ENCODE assay signal across 12 cellular contexts in genomic region chr10:28331821-28332220, GRCh38. TPM values are rescaled to one million over a fixed set of nuclear protein-coding genes. Genes with fewer than 3 reads are reported as not detected.
DNase-seq lines count a peak whose midpoint lies in the region; ATAC-seq and TF ChIP-seq lines count a peak whose summit lies in the region.
"Had no signal": no experiment of that assay in that cellular context is flagged by ENCODE, and none has a peak within 500 bp of the region (broad histone marks: within the 10 kb centered on the region; RNA-seq: fewer than 3 reads in every experiment).

No MANE protein-coding gene starts in this region.

- TF ChIP-seq POLR2A in stomach (IDR thresholded peaks at IDR 0.05) = no peak

- peaks cover 91% of the 10 kb centered on the region for H3K4me1 Mint-ChIP-seq in activated T-cell treated with anti-CD3 and anti-CD28 coated beads, Interleukin-2, amount 50 U/mL, for 72 hours (ENCODE audit: low read depth)
- peaks cover 64% of the 10 kb centered on the region for H3K4me1 Mint-ChIP-seq in activated CD4-positive, alpha-beta memory T cell treated with anti-CD3 and anti-CD28 coated beads for 36 hours (ENCODE audit: low read depth)

- intact Hi-C loops in activated CD4-positive, alpha-beta memory T cell treated with anti-CD3 and anti-CD28 coated beads for 36 hours (cut with micrococcal nuclease) = loop anchor here (5.0 to 10.0 kb wide), 2 partner anchors 1177 to 1895 kb away; partner anchors contain the start of genes APBB1IP, MASTL and YME1L1
- intact Hi-C loops in stomach (cut with DNase I; ENCODE audit: low total_unique reads) (no loop called here), mucosa of descending colon (cut with DNase I, micrococcal nuclease) (no loop called here)

- peak overlapping the region in 3 of 5 donors; percentile 18 to 39 (median 36) for H3K27ac ChIP-seq in stomach

- no peaks in the 10 kb centered on the region for H3K27me3 Mint-ChIP-seq in activated T-cell treated with anti-CD3 and anti-CD28 coated beads, Interleukin-2, amount 50 U/mL, for 72 hours (ENCODE audit: low read depth)
- no peaks in the 10 kb centered on the region for H3K27me3 Mint-ChIP-seq in activated CD4-positive, alpha-beta memory T cell treated with anti-CD3 and anti-CD28 coated beads for 36 hours

- POLR2A ChIA-PET in activated CD4-positive, alpha-beta memory T cell treated with anti-CD3 and anti-CD28 coated beads for 36 hours (lab: Charles Lee) = interaction anchor here (1.6 to 4.6 kb wide), 3 partner anchors 29 to 36 kb away, joined by 5 to 50 read pairs (median 7); partner anchors contain the start of gene MPP7

- no peaks in the 10 kb centered on the region for H3K27me3 ChIP-seq in stomach
- H3K27me3 ChIP-seq: vagina had no signal

- TF ChIP-seq CTCF in fibroblast of pulmonary artery (IDR thresholded peaks at IDR 0.05; ENCODE audit: low read length, missing control alignments) (no peak), stomach (IDR thresholded peaks at IDR 0.05) (no peak), mucosa of descending colon (IDR thresholded peaks at IDR 0.05) (no peak)

- H3K9me3 Mint-ChIP-seq in activated T-cell treated with anti-CD3 and anti-CD28 coated beads, Interleukin-2, amount 50 U/mL, for 72 hours = no peaks in the 10 kb centered on the region
- no peaks in the 10 kb centered on the region for H3K9me3 Mint-ChIP-seq in activated CD4-positive, alpha-beta memory T cell treated with anti-CD3 and anti-CD28 coated beads for 36 hours

- 29 to 56% (median 46%) methylated on average over 3 of the region's 3 CpGs for WGBS in stomach, 5 donors

- H3K4me1 ChIP-seq in stomach (peaks cover 5 to 55% (median 33%) of the 10 kb centered on the region in 4 donors), mucosa of descending colon (ENCODE audit: low read depth) (peaks cover 5% of the 10 kb centered on the region)

- H3K4me3 ChIP-seq in fibroblast of pulmonary artery (replicated peaks; ENCODE audit: low read depth, low read length) (no peak overlapping the region), stomach (no peak overlapping the region), mucosa of descending colon (no peak overlapping the region)
- H3K4me3 ChIP-seq: K562, vagina had no signal

- no peak for TF ChIP-seq EP300 in stomach (IDR thresholded peaks at IDR 0.05)

- peak overlapping the region; percentile 52 to 60 for H3K4me3 Mint-ChIP-seq in activated T-cell treated with anti-CD3 and anti-CD28 coated beads, Interleukin-2, amount 50 U/mL, for 72 hours
- H3K4me3 Mint-ChIP-seq in activated CD4-positive, alpha-beta memory T cell treated with anti-CD3 and anti-CD28 coated beads for 36 hours = peak overlapping the region; percentile 57

- H3K36me3 ChIP-seq in stomach = no peaks in the 10 kb centered on the region
- no peaks in the 10 kb centered on the region for H3K36me3 ChIP-seq in mucosa of descending colon (ENCODE audit: low read depth)
- H3K36me3 ChIP-seq: vagina had no signal

- DNase-seq in activated T-cell treated with anti-CD3 and anti-CD28 coated beads, Interleukin-2, amount 50 U/mL, for 72 hours = no peak
- DNase-seq in activated T-cell treated with anti-CD3 and anti-CD28 coated beads for 4 hours (no peak), fibroblast of pulmonary artery (ENCODE audit: low read depth) (peak; percentile 25), stomach (no peak), mucosa of descending colon (no peak), T-helper 9 cell (no peak)
- no peak for DNase-seq in activated CD4-positive, alpha-beta memory T cell treated with anti-CD3 and anti-CD28 coated beads for 36 hours
- DNase-seq: activated CD8-positive, alpha-beta memory T cell treated with anti-CD3 and anti-CD28 coated beads for 24 hours; stimulated activated CD4-positive, alpha-beta T cell treated with anti-CD3 and anti-CD28 coated beads, Interleukin-2, amount 100 ng/mL, for 48 hours had no signal

- H3K9me3 ChIP-seq in stomach (no peaks in the 10 kb centered on the region), mucosa of descending colon (no peaks in the 10 kb centered on the region)
- H3K9me3 ChIP-seq: vagina had no signal

- ATAC-seq in activated T-cell treated with anti-CD3 and anti-CD28 coated beads, Interleukin-2, amount 50 U/mL, for 72 hours (replicated peaks in 1 of 2) = no peak
- no peak for ATAC-seq in mucosa of descending colon
- ATAC-seq in HG02678 (IDR thresholded peaks at IDR 0.05; ENCODE audit: unreplicated experiment) = no peak
- ATAC-seq: K562 had no signal

- CTCF ChIA-PET in activated CD4-positive, alpha-beta memory T cell treated with anti-CD3 and anti-CD28 coated beads for 36 hours (lab: Charles Lee) = interaction anchor here (1.3 to 8.0 kb wide), 3 partner anchors 20 to 50 kb away, joined by 5 to 77 read pairs (median 65); partner anchors contain the start of gene MPP7

- H3K36me3 Mint-ChIP-seq in activated T-cell treated with anti-CD3 and anti-CD28 coated beads, Interleukin-2, amount 50 U/mL, for 72 hours (ENCODE audit: insufficient read depth in 2 of 2) = peaks cover 0 to 2% of the 10 kb centered on the region in 2 donors
- no peaks in the 10 kb centered on the region for H3K36me3 Mint-ChIP-seq in activated CD4-positive, alpha-beta memory T cell treated with anti-CD3 and anti-CD28 coated beads for 36 hours

- no peak overlapping the region for H3K27ac Mint-ChIP-seq in activated T-cell treated with anti-CD3 and anti-CD28 coated beads, Interleukin-2, amount 50 U/mL, for 72 hours
- H3K27ac Mint-ChIP-seq in activated CD4-positive, alpha-beta memory T cell treated with anti-CD3 and anti-CD28 coated beads for 36 hours = peak overlapping the region; percentile 99

RNA-seq across cellular contexts. Expression of gene MPP7, which starts 29.0 kb away (rescaled TPM):
- 10 to 100 TPM; 16.3 to 28.1 TPM for total RNA-seq in activated T-cell treated with anti-CD3 and anti-CD28 coated beads, Interleukin-2, amount 50 U/mL, for 72 hours
- 10 to 100 TPM; 11.6 to 12.8 TPM for total RNA-seq in activated CD4-positive, alpha-beta memory T cell treated with anti-CD3 and anti-CD28 coated beads for 36 hours
- 10 to 100 TPM; 11.2 to 42.0 (median 27.2) TPM for total RNA-seq in stomach
- polyA plus RNA-seq in stomach = 1 to 10 TPM; 6.0 to 9.9 (median 6.7) TPM
- total RNA-seq in mucosa of descending colon = 10 to 100 TPM; 32.7 to 45.8 (median 38.7) TPM
